Comparison of ENCODE assay signal across 13 cellular contexts in genomic region chr5:111563041-111563822, GRCh38. TPM values are rescaled to one million over a fixed set of nuclear protein-coding genes. Genes with fewer than 3 reads are reported as not detected.
DNase-seq lines count a peak whose midpoint lies in the region; ATAC-seq and TF ChIP-seq lines count a peak whose summit lies in the region.
"Had no signal": no experiment of that assay in that cellular context is flagged by ENCODE, and none has a peak within 500 bp of the region (broad histone marks: within the 10 kb centered on the region; RNA-seq: fewer than 3 reads in every experiment).

No MANE protein-coding gene starts in this region.

- no peak overlapping the region for H3K27ac ChIP-seq in right lobe of liver
- no peak overlapping the region for H3K27ac ChIP-seq in MM.1S (ENCODE audit: low read length)
- H3K27ac ChIP-seq: coronary artery, SK-N-MC had no signal

- no peak for TF ChIP-seq CTCF in BE2C (IDR thresholded peaks at IDR 0.05; ENCODE audit: low read depth, low read length)
- no peak for TF ChIP-seq CTCF in epithelial cell of proximal tubule (conservative IDR thresholded peaks at IDR 0.05; ENCODE audit: low read depth, low read length)
- TF ChIP-seq CTCF in right lobe of liver (IDR thresholded peaks at IDR 0.05) = no peak
- no peak for TF ChIP-seq CTCF in MM.1S (IDR thresholded peaks at IDR 0.05; ENCODE audit: low read length)

- H3K4me3 ChIP-seq in BE2C (ENCODE audit: low read depth, low read length) = no peak overlapping the region
- H3K4me3 ChIP-seq in epithelial cell of proximal tubule (ENCODE audit: low read depth, low read length) = no peak overlapping the region
- H3K4me3 ChIP-seq in right lobe of liver = no peak overlapping the region
- H3K4me3 ChIP-seq in MM.1S (ENCODE audit: low read length) = no peak overlapping the region
- H3K4me3 ChIP-seq: coronary artery, SK-N-MC had no signal

- H3K9me2 ChIP-seq in MM.1S (replicated peaks; ENCODE audit: insufficient read depth, low read length) = no peaks in the 10 kb centered on the region

- H3K36me3 ChIP-seq in BE2C = no peaks in the 10 kb centered on the region
- no peaks in the 10 kb centered on the region for H3K36me3 ChIP-seq in right lobe of liver
- H3K36me3 ChIP-seq in MM.1S (replicated peaks; ENCODE audit: insufficient read depth, low read length) = no peaks in the 10 kb centered on the region

- 48% methylated on average over 6 of the region's 6 CpGs for WGBS in right lobe of liver (ENCODE audit: insufficient coverage, low coverage, low lambda C conversion rate, missing lambda C conversion rate)

- H3K4me2 ChIP-seq in MM.1S (ENCODE audit: low read depth, low read length) = no peak overlapping the region

- no peak overlapping the region for H3K9ac ChIP-seq in MM.1S (ENCODE audit: low read length)

- no peaks in the 10 kb centered on the region for H4K20me1 ChIP-seq in MM.1S (ENCODE audit: insufficient read depth, low read length)

- H2AFZ ChIP-seq in MM.1S (ENCODE audit: low read length) = no peak overlapping the region

- DNase-seq in BE2C (peak; percentile 46), epithelial cell of proximal tubule (ENCODE audit: low read depth) (peak; percentile 97), right lobe of liver (no peak), MM.1S (no peak), hepatic stellate cell (ENCODE audit: low spot score) (no peak)
- DNase-seq: activated CD4-positive, alpha-beta T cell treated with anti-CD3 and anti-CD28 coated beads for 4 hours; activated effector memory CD4-positive, alpha-beta T cell treated with anti-CD3 and anti-CD28 coated beads, Interleukin-2, amount 50 U/mL, for 16 hours; NCI-H1092 treated with DMSO at 0.1 percent for 48 hours had no signal

- no peaks in the 10 kb centered on the region for H3K27me3 ChIP-seq in BE2C
- no peaks in the 10 kb centered on the region for H3K27me3 ChIP-seq in right lobe of liver
- H3K27me3 ChIP-seq in MM.1S (replicated peaks; ENCODE audit: insufficient read depth, low read length) = no peaks in the 10 kb centered on the region

- ATAC-seq in right lobe of liver (peak; percentile 48 to 86 (median 63)), HG02870 (IDR thresholded peaks at IDR 0.05; ENCODE audit: unreplicated experiment) (no peak), GM21390 (IDR thresholded peaks at IDR 0.05; ENCODE audit: unreplicated experiment) (no peak)

- no peaks in the 10 kb centered on the region for H3K79me2 ChIP-seq in MM.1S (ENCODE audit: low read length)

- no peaks in the 10 kb centered on the region for H3F3A ChIP-seq in MM.1S (ENCODE audit: insufficient read depth, low read length)

- TF ChIP-seq POLR2A in right lobe of liver (IDR thresholded peaks at IDR 0.05) = no peak

- intact Hi-C loops in right lobe of liver (cut with DNase I) = no loop called here

- no peaks in the 10 kb centered on the region for H3K9me3 ChIP-seq in BE2C
- no peaks in the 10 kb centered on the region for H3K9me3 ChIP-seq in right lobe of liver
- no peaks in the 10 kb centered on the region for H3K9me3 ChIP-seq in MM.1S (replicated peaks; ENCODE audit: insufficient read depth, low read length)

- H3K4me1 ChIP-seq in BE2C (peaks cover 8% of the 10 kb centered on the region), right lobe of liver (no peaks in the 10 kb centered on the region), MM.1S (ENCODE audit: low read length) (no peaks in the 10 kb centered on the region)

TF ChIP-seq in PFSK-1, 5 proteins besides CTCF, POLR2A, EP300 and RAD21:
- no peak for TF ChIP-seq SIN3A (IDR thresholded peaks at IDR 0.05; ENCODE audit: borderline replicate concordance, insufficient read depth, low read length)
- TF ChIP-seq FOXP2 (optimal IDR thresholded peaks at IDR 0.05; ENCODE audit: borderline replicate concordance, extremely low read depth, extremely low read length, insufficient read depth) = peak; percentile 13

RNA-seq across cellular contexts. Expression of gene STARD4, which starts 50.9 kb away (rescaled TPM):
- polyA plus RNA-seq in BE2C (2012; ENCODE audit: insufficient read depth, insufficient read length, low read depth) = 41.1 TPM
- polyA plus RNA-seq in PFSK-1 (2012; ENCODE audit: insufficient read length, low read depth) = 0.06 TPM
- total RNA-seq in epithelial cell of proximal tubule (45.2 and 49.1 TPM in 2 replicates), right lobe of liver (10 to 100 TPM in 4 of 6 experiments, 1 to 10 TPM in 2; 6.4 to 30.5 (median 18.1) TPM)

Comparison
In these comparisons a context has a peak if more than half of its experiments do, and no peak if none do; other contexts are left out.
1. DNase-seq: peak in BE2C (single experiment) and epithelial cell of proximal tubule (single experiment); none in right lobe of liver (0 of 3), MM.1S (single experiment) and hepatic stellate cell (single experiment).
2. ATAC-seq: peak in right lobe of liver (4 of 4); none in HG02870 (single experiment) and GM21390 (single experiment).